17 cellular contexts compared by ENCODE assay signal in genomic region chr2:33371304-33372090, GRCh38.
"Had no signal": no experiment of that assay in that cellular context is flagged by ENCODE, and none has a peak within 500 bp of the region (broad histone marks: within the 10 kb centered on the region; RNA-seq: fewer than 3 reads in every experiment).

No MANE protein-coding gene starts in this region.

- DNase-seq: activated CD4-positive, alpha-beta T cell treated with anti-CD3 and anti-CD28 coated beads for 4 hours; activated CD8-positive, alpha-beta memory T cell treated with anti-CD3 and anti-CD28 coated beads, Interleukin-2, amount 50 U/mL, for 48 hours; activated gamma-delta T cell; activated T-cell treated with anti-CD3 and anti-CD28 coated beads, Interleukin-2, amount 50 U/mL, for 72 hours; cerebellar nuclear complex; effector memory CD8-positive, alpha-beta T cell; kidney glomerular epithelial cell; ovary; sigmoid colon; stimulated activated CD4-positive, alpha-beta T cell treated with anti-CD3 and anti-CD28 coated beads, Interleukin-1b, Interleukin-23, amount 100 ng/mL, for 48 hours; T-helper 17 cell had no signal

- H3K4me3 ChIP-seq: neural progenitor cell, ovary, sigmoid colon, SK-N-MC had no signal

- ATAC-seq: activated naive CD4-positive, alpha-beta T cell treated with anti-CD3 and anti-CD28 coated beads, Interleukin-2, amount 50 U/mL, for 72 hours; activated T-cell treated with anti-CD3 and anti-CD28 coated beads, Interleukin-2, amount 50 U/mL, for 72 hours; effector memory CD8-positive, alpha-beta T cell; T-helper 17 cell had no signal

- H3K36me3 ChIP-seq: neural progenitor cell, ovary had no signal

- H3K27me3 Mint-ChIP-seq: brain; effector memory CD8-positive, alpha-beta T cell had no signal

- H3K4me2 ChIP-seq: neural progenitor cell had no signal

- H3K9me3 ChIP-seq: ovary, sigmoid colon had no signal

- H3K9me3 Mint-ChIP-seq: activated naive CD4-positive, alpha-beta T cell treated with anti-CD3 and anti-CD28 coated beads, Interleukin-2, amount 50 U/mL, for 72 hours; activated T-cell treated with anti-CD3 and anti-CD28 coated beads, Interleukin-2, amount 50 U/mL, for 72 hours; dendritic cell treated with granulocyte-macrophage colony-stimulating factor and Interleukin-4, amounts not matched to agents 40 ng/mL and 50 ng/mL, for 4 days; effector memory CD8-positive, alpha-beta T cell; neural progenitor cell had no signal

- H3K9ac ChIP-seq: neural progenitor cell had no signal

- H3K27me3 ChIP-seq: neural progenitor cell, ovary, sigmoid colon had no signal

- H3K4me3 Mint-ChIP-seq: activated T-cell treated with anti-CD3 and anti-CD28 coated beads, Interleukin-2, amount 50 U/mL, for 72 hours; brain; dendritic cell treated with granulocyte-macrophage colony-stimulating factor and Interleukin-4, amounts not matched to agents 40 ng/mL and 50 ng/mL, for 4 days; effector memory CD8-positive, alpha-beta T cell; neural progenitor cell; T-helper 17 cell had no signal

- H3K27ac Mint-ChIP-seq: activated naive CD4-positive, alpha-beta T cell treated with anti-CD3 and anti-CD28 coated beads, Interleukin-2, amount 50 U/mL, for 72 hours; activated T-cell treated with anti-CD3 and anti-CD28 coated beads, Interleukin-2, amount 50 U/mL, for 72 hours; brain; dendritic cell treated with granulocyte-macrophage colony-stimulating factor and Interleukin-4, amounts not matched to agents 40 ng/mL and 50 ng/mL, for 4 days; effector memory CD8-positive, alpha-beta T cell; neural progenitor cell; T-helper 17 cell had no signal

- H3K4me1 Mint-ChIP-seq: T-helper 17 cell had no signal

- H3K27ac ChIP-seq: epithelial cell of prostate, neural progenitor cell, ovary, SK-N-MC had no signal

- H2AFZ ChIP-seq: neural progenitor cell had no signal
